In the genomic region with DNA sequence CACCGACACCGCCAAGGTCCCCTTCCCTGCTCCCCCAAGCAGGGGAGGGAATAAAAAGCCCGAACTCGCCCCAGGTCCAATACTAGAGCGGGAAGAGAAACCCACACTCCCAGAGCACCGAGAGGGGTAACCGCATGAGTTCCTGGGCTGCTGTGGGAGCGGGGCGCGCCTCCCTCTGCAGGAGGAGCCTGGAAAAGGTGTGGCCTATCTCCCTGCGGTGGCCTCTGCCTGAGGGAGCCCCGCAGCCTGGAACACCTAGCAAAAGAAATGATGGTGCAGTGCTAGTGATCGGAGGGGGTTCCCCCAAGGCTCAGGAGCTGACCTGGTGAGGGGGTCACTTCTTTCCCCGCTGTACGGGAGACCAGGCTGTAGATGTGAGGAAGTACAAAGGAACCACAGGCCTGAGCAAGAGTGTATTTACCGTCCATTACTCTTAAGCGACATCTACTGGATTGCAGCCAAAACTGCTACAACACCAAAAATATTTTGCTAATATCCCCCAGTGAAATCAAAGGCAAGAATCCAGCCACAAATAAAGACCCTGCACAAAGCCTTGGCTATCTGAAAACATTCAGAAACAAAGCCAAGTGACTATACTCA, we compare ENCODE assay signal across 8 cellular contexts.
DNase-seq lines count a peak whose midpoint lies in the region; ATAC-seq lines count a peak whose summit lies in the region.
"Not testable (repeated sequence)": the region's sequence is repeated elsewhere in the genome, so short reads cannot be mapped to it uniquely, and the experiment has no call there.

No MANE protein-coding gene starts in this region.

- not testable (repeated sequence) for H3K27me3 Mint-ChIP-seq in T-helper 17 cell

- not testable (repeated sequence) for H3K27ac Mint-ChIP-seq in T-helper 17 cell

- intact Hi-C loops in left cardiac atrium (cut with DNase I): not testable (repeated sequence)

- DNase-seq in T-helper 17 cell; left cardiac atrium; stimulated activated naive CD8-positive, alpha-beta T cell treated with anti-CD3 and anti-CD28 coated beads, Interleukin-15, Interleukin-2, amounts not matched to agents 100 U/mL and 50 U/mL, for 24 hours: not testable (repeated sequence)

- H3K4me3 Mint-ChIP-seq in T-helper 17 cell: not testable (repeated sequence)

- peak; percentile 86 for ATAC-seq in GM18858 (IDR thresholded peaks at IDR 0.05; ENCODE audit: unreplicated experiment)
- ATAC-seq in GM19452 (IDR thresholded peaks at IDR 0.05; ENCODE audit: unreplicated experiment): peak; percentile 69
- ATAC-seq in GM21737 (IDR thresholded peaks at IDR 0.05; ENCODE audit: unreplicated experiment): peak; percentile 76
- peak; percentile 87 for ATAC-seq in HG02970 (IDR thresholded peaks at IDR 0.05; ENCODE audit: low FRiP score, unreplicated experiment)
- peak; percentile 91 for ATAC-seq in HG03354 (IDR thresholded peaks at IDR 0.05; ENCODE audit: poor library complexity, severe bottlenecking, unreplicated experiment)
- peak; percentile 89 for ATAC-seq in T-helper 17 cell
- peak; percentile 48 to 55 for ATAC-seq in left cardiac atrium
- peak; percentile 84 for ATAC-seq in stimulated activated naive CD8-positive, alpha-beta T cell treated with anti-CD3 and anti-CD28 coated beads, Interleukin-15, Interleukin-2, amounts not matched to agents 100 U/mL and 50 U/mL, for 24 hours

- not testable (repeated sequence) for H3K9me3 ChIP-seq in T-helper 17 cell (ENCODE audit: control insufficient read depth, low read length, poor library complexity, severe bottlenecking)

- not testable (repeated sequence) for H3K4me1 Mint-ChIP-seq in T-helper 17 cell

- not testable (repeated sequence) for H3K36me3 Mint-ChIP-seq in T-helper 17 cell (ENCODE audit: low read depth)
